Comparison of ENCODE assay signal across 1 cellular context in genomic region chr2:42086500-42086953, GRCh38.
TF ChIP-seq lines count a peak whose summit lies in the region.

No MANE protein-coding gene starts in this region.

TF ChIP-seq in HepG2, 621 proteins besides CTCF, POLR2A, EP300 and RAD21 (continued from another document and continues in another):
- TF ChIP-seq BRF2 (CRISPR knock-in tag; IDR thresholded peaks at IDR 0.05) (no peak), SRF (IDR thresholded peaks at IDR 0.05; ENCODE audit: low read depth, low read length) (no peak), ZNF556 (CRISPR knock-in tag; IDR thresholded peaks at IDR 0.05; ENCODE audit: borderline replicate concordance) (peak; percentile 45; the same call in 1 of the 2 replicates), FOXA3 (CRISPR knock-in tag; IDR thresholded peaks at IDR 0.05) (peak; percentile 38; the same call in 1 of the 2 replicates), ZNF510 (CRISPR knock-in tag; IDR thresholded peaks at IDR 0.05; ENCODE audit: low read depth) (no peak), ZNF337 (CRISPR knock-in tag; IDR thresholded peaks at IDR 0.05; ENCODE audit: borderline replicate concordance, low read depth) (no peak), MEIS2 (CRISPR knock-in tag; IDR thresholded peaks at IDR 0.05) (0 out of 2 replicates have a peak, but pooled peaks have one; percentile 23), ZNF430 (CRISPR knock-in tag; IDR thresholded peaks at IDR 0.05) (0 out of 2 replicates have a peak, but pooled peaks have one; percentile 40), ATF3 (CRISPR knock-in tag; IDR thresholded peaks at IDR 0.05) (no peak), CAMTA2 (CRISPR knock-in tag; IDR thresholded peaks at IDR 0.05; ENCODE audit: borderline replicate concordance) (0 out of 2 replicates have a peak, but pooled peaks have one; percentile 36), CHD4 (IDR thresholded peaks at IDR 0.05; ENCODE audit: borderline replicate concordance, low read length) (no peak), ZNF652 (CRISPR knock-in tag; IDR thresholded peaks at IDR 0.05; ENCODE audit: borderline replicate concordance, low read depth) (no peak), ZSCAN31 (CRISPR knock-in tag; IDR thresholded peaks at IDR 0.05; ENCODE audit: low read depth) (peak; percentile 49; the same call in 1 of the 2 replicates), GLI4 (CRISPR knock-in tag; IDR thresholded peaks at IDR 0.05; ENCODE audit: borderline replicate concordance) (no peak), ATF5 (CRISPR knock-in tag; IDR thresholded peaks at IDR 0.05; ENCODE audit: low read depth) (no peak), ZNF20 (CRISPR knock-in tag; IDR thresholded peaks at IDR 0.05) (no peak), ZNF224 (CRISPR knock-in tag; IDR thresholded peaks at IDR 0.05) (no peak), ZNF629 (CRISPR knock-in tag; conservative IDR thresholded peaks at IDR 0.05) (no peak), ELK4 (CRISPR knock-in tag; IDR thresholded peaks at IDR 0.05; ENCODE audit: borderline replicate concordance) (no peak), ZNF569 (CRISPR knock-in tag; IDR thresholded peaks at IDR 0.05; ENCODE audit: borderline replicate concordance) (no peak), KAT2B (IDR thresholded peaks at IDR 0.05; ENCODE audit: borderline replicate concordance, low read depth, low read length) (no peak), MED1 (CRISPR knock-in tag; IDR thresholded peaks at IDR 0.05) (peak; percentile 48; the same call in 1 of the 2 replicates), ZFP90 (CRISPR knock-in tag; IDR thresholded peaks at IDR 0.05; ENCODE audit: borderline replicate concordance) (peak; percentile 79; the same call in 1 of the 2 replicates), FOSL1 (CRISPR knock-in tag; IDR thresholded peaks at IDR 0.05; ENCODE audit: borderline replicate concordance) (no peak), ZSCAN12 (CRISPR knock-in tag; IDR thresholded peaks at IDR 0.05) (no peak), MAZ (IDR thresholded peaks at IDR 0.05; ENCODE audit: borderline replicate concordance, low read depth, low read length) (0 out of 2 replicates have a peak, but pooled peaks have one; percentile 31), MAZ (CRISPR knock-in tag; IDR thresholded peaks at IDR 0.05; ENCODE audit: low read depth) (no peak), CEBPZ (IDR thresholded peaks at IDR 0.05; ENCODE audit: low read length) (no peak), NFKB2 (CRISPR knock-in tag; IDR thresholded peaks at IDR 0.05; ENCODE audit: borderline replicate concordance) (peak; percentile 84), NFE2 (CRISPR knock-in tag; IDR thresholded peaks at IDR 0.05) (no peak), HOMEZ (CRISPR knock-in tag; IDR thresholded peaks at IDR 0.05; ENCODE audit: low read depth) (no peak), NR2F6 (IDR thresholded peaks at IDR 0.05) (no peak), NR2F6 (CRISPR knock-in tag; IDR thresholded peaks at IDR 0.05) (no peak; the same call in 1 of the 2 replicates), ZFP37 (CRISPR knock-in tag; IDR thresholded peaks at IDR 0.05; ENCODE audit: borderline replicate concordance) (peak; percentile 77; the same call in 1 of the 2 replicates), ZMYM4 (CRISPR knock-in tag; IDR thresholded peaks at IDR 0.05) (peak; percentile 51; the same call in 1 of the 2 replicates), PHB2 (IDR thresholded peaks at IDR 0.05; ENCODE audit: partially characterized antibody) (no peak), ZNF501 (CRISPR knock-in tag; IDR thresholded peaks at IDR 0.05) (peak; percentile 76; the same call in 1 of the 2 replicates), RFX5 (IDR thresholded peaks at IDR 0.05; ENCODE audit: low read depth, low read length) (no peak), KDM2A (CRISPR knock-in tag; IDR thresholded peaks at IDR 0.05; ENCODE audit: borderline replicate concordance, low read depth) (peak; percentile 26; the same call in 1 of the 2 replicates), ATF4 (CRISPR knock-in tag; IDR thresholded peaks at IDR 0.05) (no peak), ZNF18 (CRISPR knock-in tag; IDR thresholded peaks at IDR 0.05; ENCODE audit: insufficient replicate concordance) (no peak), RFX3 (CRISPR knock-in tag; IDR thresholded peaks at IDR 0.05) (no peak), ZHX2 (IDR thresholded peaks at IDR 0.05; ENCODE audit: low read depth) (no peak), ZHX2 (CRISPR knock-in tag; IDR thresholded peaks at IDR 0.05; ENCODE audit: borderline replicate concordance) (no peak), IKZF4 (CRISPR knock-in tag; IDR thresholded peaks at IDR 0.05; ENCODE audit: borderline replicate concordance, low read depth, not compliant biosample characterization) (no peak), CHCHD3 (CRISPR knock-in tag; IDR thresholded peaks at IDR 0.05) (no peak), ZNF17 (CRISPR knock-in tag; IDR thresholded peaks at IDR 0.05) (no peak), ZBTB14 (CRISPR knock-in tag; IDR thresholded peaks at IDR 0.05) (no peak)
